ENCODE assay signal across 14 cellular contexts in the genomic region with DNA sequence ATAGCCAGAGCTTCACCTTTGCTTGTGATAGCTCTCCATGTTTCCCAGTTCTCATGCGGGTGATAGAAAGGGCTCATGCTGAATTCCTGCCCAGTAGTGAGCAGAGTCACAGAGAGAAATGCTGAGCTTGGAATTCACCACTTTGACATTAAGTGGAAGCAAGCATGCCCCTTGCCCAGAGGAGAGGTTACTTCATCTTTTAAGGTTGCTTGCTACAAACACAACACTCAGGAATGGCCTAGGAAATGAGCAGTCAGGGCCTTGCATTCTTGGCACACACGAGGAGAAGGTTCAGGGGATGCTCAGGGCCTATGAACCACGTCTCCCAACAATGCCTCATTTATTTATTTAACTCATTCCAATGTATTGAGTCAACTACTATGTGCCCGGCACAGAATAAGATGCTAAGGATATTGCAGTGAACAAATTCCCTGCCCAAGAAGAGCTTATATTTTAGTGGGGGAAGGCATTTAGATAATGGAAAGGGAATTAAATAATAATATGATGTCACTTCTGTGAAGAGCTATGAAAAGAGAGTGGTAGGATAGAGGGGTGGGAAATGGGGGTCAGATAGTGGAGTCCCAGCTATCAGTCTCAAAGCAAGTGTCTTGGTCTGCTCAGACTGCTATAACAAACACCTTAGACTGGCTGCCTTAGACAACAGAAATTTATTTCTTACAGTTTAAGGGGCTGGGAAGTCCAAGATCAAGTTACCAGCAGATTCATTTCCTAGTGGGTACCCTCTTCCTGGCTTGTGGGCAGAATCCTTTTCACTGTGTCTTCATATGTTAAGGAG. TPM values are rescaled to one million over a fixed set of nuclear protein-coding genes. Genes with fewer than 3 reads are reported as not detected.
A peak's percentile ranks its signal among the peaks of the same experiment; 100 is the strongest.
DNase-seq lines count a peak whose midpoint lies in the region; ATAC-seq and TF ChIP-seq lines count a peak whose summit lies in the region.
"Had no signal": no experiment of that assay in that cellular context is flagged by ENCODE, and none has a peak within 500 bp of the region (broad histone marks: within the 10 kb centered on the region; RNA-seq: fewer than 3 reads in every experiment).

No MANE protein-coding gene starts in this region.

- CTCF ChIA-PET in MCF 10A (lab: Yijun Ruan, JAX), result interaction anchor here (1.1 kb wide), 1 partner anchor 146 kb away, joined by 4 read pairs; no protein-coding TSS in a partner anchor

- no TSS peak for BruUV-seq in MCF 10A (replicated peaks; lab: Mats Ljungman, UMichigan)

- POLR2A ChIA-PET in MCF 10A (lab: Yijun Ruan, JAX), result no interaction called here

- H3K4me1 ChIP-seq in breast epithelium, result no peaks in the 10 kb centered on the region
- no peaks in the 10 kb centered on the region for H3K4me1 ChIP-seq in upper lobe of right lung
- H3K4me1 ChIP-seq: Peyer's patch had no signal

- H3K27me3 Mint-ChIP-seq in MCF 10A (ENCODE audit: insufficient read depth, unreplicated experiment), result no peaks in the 10 kb centered on the region

- TF ChIP-seq POLR2A in breast epithelium (IDR thresholded peaks at IDR 0.05), result no peak

- no peak overlapping the region for H3K27ac ChIP-seq in breast epithelium
- H3K27ac ChIP-seq in upper lobe of right lung, result no peak overlapping the region
- H3K27ac ChIP-seq: 22Rv1, Peyer's patch had no signal

- no peak for TF ChIP-seq CTCF in MCF 10A (IDR thresholded peaks at IDR 0.05; ENCODE audit: unreplicated experiment)
- no peak for TF ChIP-seq CTCF in breast epithelium (IDR thresholded peaks at IDR 0.05)
- no peak for TF ChIP-seq CTCF in fibroblast of villous mesenchyme (IDR thresholded peaks at IDR 0.05; ENCODE audit: insufficient read depth, low read depth, low read length)
- TF ChIP-seq CTCF in upper lobe of right lung (IDR thresholded peaks at IDR 0.05), result no peak

- ATAC-seq in upper lobe of right lung (peak; percentile 37), GM21526 (IDR thresholded peaks at IDR 0.05; ENCODE audit: low FRiP score, unreplicated experiment) (no peak)

- H3K27me3 ChIP-seq in breast epithelium (peaks cover 0 to 12% of the 10 kb centered on the region in 2 donors), upper lobe of right lung (peaks cover 33% of the 10 kb centered on the region)

- no peak overlapping the region for H3K4me3 ChIP-seq in breast epithelium
- no peak overlapping the region for H3K4me3 ChIP-seq in fibroblast of villous mesenchyme (ENCODE audit: low read depth, low read length)
- no peak overlapping the region for H3K4me3 ChIP-seq in upper lobe of right lung
- H3K4me3 ChIP-seq: Peyer's patch, smooth muscle cell had no signal

- intact Hi-C loops in MCF 10A (cut with micrococcal nuclease), result no loop called here
- intact Hi-C loops in breast epithelium (cut with DNase I; ENCODE audit: low total_unique reads), result no loop called here
- intact Hi-C loops in upper lobe of right lung (cut with DNase I), result no loop called here

- H3K36me3 ChIP-seq in breast epithelium, result no peaks in the 10 kb centered on the region
- no peaks in the 10 kb centered on the region for H3K36me3 ChIP-seq in upper lobe of right lung
- H3K36me3 ChIP-seq: Peyer's patch had no signal

- DNase-seq in MCF 10A (ENCODE audit: unreplicated experiment) (peak; percentile 91), breast epithelium (ENCODE audit: low spot score in 2 of 2) (no peak), SW480 (ENCODE audit: low spot score) (peak; percentile 50), fibroblast of villous mesenchyme (ENCODE audit: low read depth) (peak; percentile 68), upper lobe of right lung (no peak), CD1c-positive myeloid dendritic cell (ENCODE audit: extremely low spot score) (no peak)
- DNase-seq in effector CD8-positive, alpha-beta T cell (lab: John Stamatoyannopoulos, UW), result no peak
- DNase-seq: activated naive CD4-positive, alpha-beta T cell treated with anti-CD3 and anti-CD28 coated beads, Interleukin-2, amount 50 U/mL, for 16 hours; NCI-H1930; Peyer's patch had no signal

- H3K4me3 Mint-ChIP-seq in MCF 10A (ENCODE audit: unreplicated experiment), result no peak overlapping the region
- H3K4me3 Mint-ChIP-seq: memory B cell had no signal

- H3K36me3 Mint-ChIP-seq in MCF 10A (ENCODE audit: insufficient read depth, unreplicated experiment), result no peaks in the 10 kb centered on the region
- H3K36me3 Mint-ChIP-seq: memory B cell had no signal

- H3K9me3 ChIP-seq in breast epithelium, result peaks cover 7 to 12% of the 10 kb centered on the region in 2 donors
- H3K9me3 ChIP-seq in upper lobe of right lung, result no peaks in the 10 kb centered on the region
- H3K9me3 ChIP-seq: Peyer's patch had no signal

- no peaks in the 10 kb centered on the region for H3K9me3 Mint-ChIP-seq in MCF 10A (ENCODE audit: unreplicated experiment)

- H3K27ac Mint-ChIP-seq in MCF 10A (ENCODE audit: low read depth, unreplicated experiment), result no peak overlapping the region
- H3K27ac Mint-ChIP-seq: memory B cell had no signal

- peaks cover 12% of the 10 kb centered on the region for H3K4me1 Mint-ChIP-seq in MCF 10A (ENCODE audit: insufficient read depth, unreplicated experiment)
- H3K4me1 Mint-ChIP-seq: memory B cell had no signal

RNA-seq across cellular contexts. Expression of a gene that starts 42.1 kb away (rescaled TPM):
- total RNA-seq in MCF 10A (2022) (88.7 and 101 TPM in 2 replicates), breast epithelium (10 to 100 TPM; 46.1 to 63.7 (median 50.8) TPM), fibroblast of villous mesenchyme (43.5 and 61.7 TPM in 2 replicates), upper lobe of right lung (56.6 TPM)

Comparison
In these comparisons a context has a peak if more than half of its experiments do, and no peak if none do; other contexts are left out.
1. DNase-seq: peak in MCF 10A (single experiment), SW480 (single experiment) and fibroblast of villous mesenchyme (single experiment); none in breast epithelium (0 of 2), upper lobe of right lung (single experiment), effector CD8-positive, alpha-beta T cell (single experiment) and CD1c-positive myeloid dendritic cell (single experiment).